ENCODE assay signal across 9 cellular contexts in the genomic region with DNA sequence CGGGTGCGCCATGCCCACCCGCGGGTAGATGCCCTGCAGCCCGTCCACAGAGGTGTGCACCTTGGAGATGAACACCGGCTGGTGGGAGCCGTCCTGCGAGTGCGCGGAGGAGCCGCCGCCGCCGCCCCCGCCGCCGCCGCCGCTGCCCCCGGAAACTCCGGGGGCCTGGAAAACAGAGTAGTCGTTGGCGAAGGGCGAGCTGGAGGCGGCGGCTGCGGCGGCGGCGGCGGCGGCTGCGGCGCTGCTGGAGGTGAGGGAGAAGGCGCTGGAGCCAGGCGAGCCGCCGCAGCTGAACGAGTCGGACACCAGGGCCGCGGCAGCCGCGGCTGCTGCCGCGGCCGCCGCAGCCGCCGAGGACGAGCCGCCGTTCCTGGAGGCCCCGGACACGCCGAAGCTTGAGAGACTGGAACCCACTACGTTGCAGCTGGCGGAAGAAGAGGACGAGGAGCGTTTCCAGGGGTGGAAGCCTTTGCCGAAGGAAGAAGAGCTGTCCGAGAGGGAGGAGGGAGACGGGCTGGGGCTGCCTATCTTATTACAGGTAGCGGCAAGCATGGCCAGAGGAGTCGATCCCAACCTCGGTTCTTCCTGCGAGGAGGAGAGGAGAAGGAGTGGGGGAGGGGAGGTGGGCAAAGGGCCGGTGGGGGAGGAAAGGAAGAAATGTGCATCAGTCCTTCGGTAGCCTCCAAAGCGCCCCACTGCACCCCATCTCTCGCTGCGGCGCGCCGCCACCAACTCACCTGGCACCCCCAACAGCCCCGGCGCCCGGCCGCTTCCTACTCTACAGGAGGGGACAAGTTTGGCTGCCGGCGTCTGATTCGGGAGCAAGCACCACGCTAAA. TPM values are rescaled to one million over a fixed set of nuclear protein-coding genes. Genes with fewer than 3 reads are reported as not detected.
A peak's percentile ranks its signal among the peaks of the same experiment; 100 is the strongest.
DNase-seq lines count a peak whose midpoint lies in the region; ATAC-seq, FAIRE-seq and TF ChIP-seq lines count a peak whose summit lies in the region.
"Had no signal": no experiment of that assay in that cellular context is flagged by ENCODE, and none has a peak within 500 bp of the region (broad histone marks: within the 10 kb centered on the region; RNA-seq: fewer than 3 reads in every experiment).

No MANE protein-coding gene starts in this region.

- peaks cover 3% of the 10 kb centered on the region for H3K27me3 Mint-ChIP-seq in Caco-2 (ENCODE audit: insufficient read depth, unreplicated experiment)
- peaks cover 29% of the 10 kb centered on the region for H3K27me3 Mint-ChIP-seq in memory B cell

- H3K27ac Mint-ChIP-seq in Caco-2 (ENCODE audit: unreplicated experiment), result peak overlapping the region; percentile 66
- H3K27ac Mint-ChIP-seq in memory B cell, result peak overlapping the region; percentile 22

- peak overlapping the region; percentile 80 for H2AFZ ChIP-seq in KMS-11 (ENCODE audit: low read depth)

- H3K4me1 ChIP-seq in Caco-2 (peaks cover 10% of the 10 kb centered on the region), KMS-11 (ENCODE audit: low read depth, poor library complexity, severe bottlenecking) (no peaks in the 10 kb centered on the region)

- H3K36me3 Mint-ChIP-seq in Caco-2 (ENCODE audit: insufficient read depth, unreplicated experiment) (peaks cover 19% of the 10 kb centered on the region), memory B cell (peaks cover 9% of the 10 kb centered on the region)

- DNase-seq in Caco-2, result peak; percentile 42 to 54
- peak; percentile 63 for DNase-seq in astrocyte of the hippocampus (ENCODE audit: low read depth, low spot score)
- DNase-seq in memory B cell (ENCODE audit: low spot score in 2 of 2), result no peak
- DNase-seq in nucleus accumbens (lab: John Stamatoyannopoulos, UW), result no peak
- DNase-seq in SIG-M5 (lab: John Stamatoyannopoulos, UW), result no peak
- DNase-seq in RCC 7860 (ENCODE audit: low spot score), result no peak

- ATAC-seq in memory B cell (ENCODE audit: low read depth), result no peak
- no peak for ATAC-seq in HG03045 (IDR thresholded peaks at IDR 0.05; ENCODE audit: unreplicated experiment)

- CTCF ChIA-PET in Caco-2 (lab: Charles Lee), result interaction anchor here (0.6 to 2.5 kb wide), 6 partner anchors 12 to 255 kb away, joined by 3 to 9 read pairs (median 5); no protein-coding TSS in a partner anchor

- no peaks in the 10 kb centered on the region for H3K9me3 Mint-ChIP-seq in Caco-2 (ENCODE audit: unreplicated experiment)
- H3K9me3 Mint-ChIP-seq in memory B cell, result peaks cover 9% of the 10 kb centered on the region

- H3K36me3 ChIP-seq in Caco-2 (ENCODE audit: control insufficient read depth, insufficient read depth, low read length), result no peaks in the 10 kb centered on the region
- H3K36me3 ChIP-seq in KMS-11 (ENCODE audit: insufficient read depth), result no peaks in the 10 kb centered on the region

- H3K9me3 ChIP-seq in Caco-2, result no peaks in the 10 kb centered on the region

- H3K4me3 ChIP-seq in Caco-2 (ENCODE audit: low read depth, low read length), result peak overlapping the region; percentile 84
- no peak overlapping the region for H3K4me3 ChIP-seq in KMS-11 (IDR thresholded peaks at IDR 0.05; ENCODE audit: insufficient read depth, low read depth, low read length)

- peak overlapping the region; percentile 32; the same call in 1 of the 2 replicates for H3K9ac ChIP-seq in KMS-11

- no TSS peak for BruUV-seq in Caco-2 (replicated peaks; lab: Mats Ljungman, UMichigan)

- H3K79me2 ChIP-seq in KMS-11 (ENCODE audit: insufficient read depth, low read depth), result no peaks in the 10 kb centered on the region

- no peaks in the 10 kb centered on the region for H3K27me3 ChIP-seq in Caco-2 (replicated peaks; ENCODE audit: control insufficient read depth, insufficient read depth, low read length)
- H3K27me3 ChIP-seq in KMS-11 (ENCODE audit: insufficient read depth, low read depth), result peaks cover 7% of the 10 kb centered on the region; the same call in 1 of the 2 replicates

- TF ChIP-seq CTCF in Caco-2 (IDR thresholded peaks at IDR 0.05; ENCODE audit: insufficient read depth in 1 of 2, low read depth in 1 of 2, low read length in 1 of 2, severe bottlenecking in 1 of 2, unreplicated experiment in 1 of 2) (no peak), KMS-11 (conservative IDR thresholded peaks at IDR 0.05; ENCODE audit: low read depth, low read length) (no peak)

- intact Hi-C loops in Caco-2 (cut with micrococcal nuclease; ENCODE audit: unreplicated experiment), result loop anchor here (1.0 to 5.0 kb wide), 5 partner anchors 47 to 642 kb away; partner anchors contain the start of gene SP4

- no peaks in the 10 kb centered on the region for H4K20me1 ChIP-seq in KMS-11 (ENCODE audit: insufficient read depth)

- H3K4me2 ChIP-seq in KMS-11, result peak overlapping the region; percentile 60

- H3K27ac ChIP-seq in KMS-11, result no peak overlapping the region

- H3K4me1 Mint-ChIP-seq in Caco-2 (ENCODE audit: low read depth, unreplicated experiment) (peaks cover 40% of the 10 kb centered on the region), memory B cell (peaks cover 8% of the 10 kb centered on the region)

- no peak for FAIRE-seq in RCC 7860 (lab: Jason Lieb, UNC)

- POLR2A ChIA-PET in Caco-2 (lab: Charles Lee), result interaction anchor here (0.5 to 2.4 kb wide), 6 partner anchors 12 to 856 kb away, joined by 3 to 17 read pairs (median 4); no protein-coding TSS in a partner anchor

- H3K4me3 Mint-ChIP-seq in Caco-2 (ENCODE audit: unreplicated experiment) (peak overlapping the region; percentile 92), memory B cell (no peak overlapping the region)

RNA-seq across cellular contexts. Expression of gene SP8, which starts 1.3 kb away (rescaled TPM):
- total RNA-seq in Caco-2 (2022), result 13.2 and 13.3 TPM in 2 replicates
- total RNA-seq: fibroblast of villous mesenchyme had no signal

Comparison
In these comparisons a context has a peak if more than half of its experiments do, and no peak if none do; other contexts are left out.
1. DNase-seq: peak in Caco-2 (2 of 2) and astrocyte of the hippocampus (single experiment); none in memory B cell (0 of 2), nucleus accumbens (0 of 56), SIG-M5 (single experiment) and RCC 7860 (single experiment).